Comparison of ENCODE assay signal across 1 cellular context in the genomic region with DNA sequence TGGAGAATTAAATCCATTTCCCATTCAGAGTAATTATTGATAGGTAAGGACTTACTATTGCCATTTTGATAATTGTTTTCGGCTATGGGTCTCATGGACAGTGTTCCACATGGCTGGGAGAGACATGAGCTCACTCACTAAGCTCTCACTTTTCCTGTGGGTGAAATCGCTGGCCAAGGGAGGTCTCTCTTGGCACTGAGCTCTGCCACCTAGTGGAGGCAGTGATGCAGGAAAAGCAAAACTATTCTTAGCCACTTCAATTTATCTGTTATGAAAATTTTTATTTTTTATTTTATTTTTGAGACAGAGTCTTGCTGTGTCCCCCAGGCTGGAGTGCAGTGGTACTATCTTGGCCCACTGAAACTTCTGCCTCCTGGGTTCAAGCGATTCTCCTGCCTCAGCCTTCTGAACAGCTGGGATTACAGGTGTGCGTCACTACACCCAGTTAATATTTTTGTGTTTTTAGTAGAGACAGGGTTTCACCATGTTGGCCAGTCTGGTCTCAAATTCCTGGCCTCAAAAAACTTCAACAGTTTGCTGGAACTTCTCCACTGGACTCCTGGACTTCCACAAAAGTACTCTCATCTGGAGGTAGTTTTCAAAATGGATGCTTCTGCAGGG.
A peak's percentile ranks its signal among the peaks of the same experiment; 100 is the strongest.
TF ChIP-seq lines count a peak whose summit lies in the region.

No MANE protein-coding gene starts in this region.

TF ChIP-seq in K562, 482 proteins besides CTCF, POLR2A, EP300 and RAD21:
- no peak for TF ChIP-seq E2F4 (CRISPR knock-in tag; IDR thresholded peaks at IDR 0.05; ENCODE audit: low read depth)
- TF ChIP-seq HNRNPH1 (optimal IDR thresholded peaks at IDR 0.05; ENCODE audit: low read depth, low read length), result no peak
- TF ChIP-seq JUN (IDR thresholded peaks at IDR 0.05; ENCODE audit: borderline replicate concordance, low read depth, low read length), result no peak
- TF ChIP-seq JUN (CRISPR knock-in tag; IDR thresholded peaks at IDR 0.05; ENCODE audit: borderline replicate concordance), result no peak
- no peak for TF ChIP-seq RFX1 (IDR thresholded peaks at IDR 0.05)
- no peak for TF ChIP-seq KDM2B (CRISPR knock-in tag; IDR thresholded peaks at IDR 0.05)
- TF ChIP-seq, protein P1, sequence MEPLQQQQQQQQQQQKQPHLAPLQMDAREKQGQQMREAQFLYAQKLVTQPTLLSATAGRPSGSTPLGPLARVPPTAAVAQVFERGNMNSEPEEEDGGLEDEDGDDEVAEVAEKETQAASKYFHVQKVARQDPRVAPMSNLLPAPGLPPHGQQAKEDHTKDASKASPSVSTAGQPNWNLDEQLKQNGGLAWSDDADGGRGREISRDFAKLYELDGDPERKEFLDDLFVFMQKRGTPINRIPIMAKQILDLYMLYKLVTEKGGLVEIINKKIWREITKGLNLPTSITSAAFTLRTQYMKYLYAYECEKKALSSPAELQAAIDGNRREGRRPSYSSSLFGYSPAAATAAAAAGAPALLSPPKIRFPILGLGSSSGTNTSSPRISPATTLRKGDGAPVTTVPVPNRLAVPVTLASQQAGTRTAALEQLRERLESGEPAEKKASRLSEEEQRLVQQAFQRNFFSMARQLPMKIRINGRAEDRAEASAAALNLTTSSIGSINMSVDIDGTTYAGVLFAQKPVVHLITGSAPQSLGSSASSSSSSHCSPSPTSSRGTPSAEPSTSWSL (CRISPR knock-in tag; IDR thresholded peaks at IDR 0.05; ENCODE audit: borderline replicate concordance), result no peak
- no peak for TF ChIP-seq FOXA3 (CRISPR knock-in tag; conservative IDR thresholded peaks at IDR 0.05 in 1 of 2, IDR thresholded peaks at IDR 0.05 in 1 of 2)
- no peak for TF ChIP-seq NKRF (IDR thresholded peaks at IDR 0.05; ENCODE audit: borderline replicate concordance)
- TF ChIP-seq ZNF316 (IDR thresholded peaks at IDR 0.05), result no peak
- no peak for TF ChIP-seq RCOR1 (IDR thresholded peaks at IDR 0.05; ENCODE audit: borderline replicate concordance in 1 of 2, low read depth in 2 of 2, low read length in 2 of 2)
- TF ChIP-seq ETV5 (CRISPR knock-in tag; IDR thresholded peaks at IDR 0.05; ENCODE audit: low read depth), result no peak
- no peak for TF ChIP-seq ZC3H11A (IDR thresholded peaks at IDR 0.05; ENCODE audit: low read depth, low read length)
- no peak for TF ChIP-seq SRSF3 (IDR thresholded peaks at IDR 0.05; ENCODE audit: insufficient read depth, low read length)
- no peak for TF ChIP-seq RBFOX2 (IDR thresholded peaks at IDR 0.05; ENCODE audit: low read depth, low read length)
- no peak for TF ChIP-seq POLR2H (tag; IDR thresholded peaks at IDR 0.05; ENCODE audit: low read depth)
- no peak for TF ChIP-seq NFE2L1 (tag; IDR thresholded peaks at IDR 0.05; ENCODE audit: borderline replicate concordance, low read depth)
- TF ChIP-seq PKNOX1 (IDR thresholded peaks at IDR 0.05), result no peak
- TF ChIP-seq PHF8 (IDR thresholded peaks at IDR 0.05; ENCODE audit: borderline replicate concordance, low read length), result no peak
- 0 out of 2 replicates have a peak, but pooled peaks have one; percentile 27 for TF ChIP-seq SMC3 (conservative IDR thresholded peaks at IDR 0.05; ENCODE audit: insufficient read depth, low read depth, low read length)
- no peak for TF ChIP-seq IRF1 (CRISPR knock-in tag; IDR thresholded peaks at IDR 0.05; ENCODE audit: borderline replicate concordance)
- TF ChIP-seq, protein P2, sequence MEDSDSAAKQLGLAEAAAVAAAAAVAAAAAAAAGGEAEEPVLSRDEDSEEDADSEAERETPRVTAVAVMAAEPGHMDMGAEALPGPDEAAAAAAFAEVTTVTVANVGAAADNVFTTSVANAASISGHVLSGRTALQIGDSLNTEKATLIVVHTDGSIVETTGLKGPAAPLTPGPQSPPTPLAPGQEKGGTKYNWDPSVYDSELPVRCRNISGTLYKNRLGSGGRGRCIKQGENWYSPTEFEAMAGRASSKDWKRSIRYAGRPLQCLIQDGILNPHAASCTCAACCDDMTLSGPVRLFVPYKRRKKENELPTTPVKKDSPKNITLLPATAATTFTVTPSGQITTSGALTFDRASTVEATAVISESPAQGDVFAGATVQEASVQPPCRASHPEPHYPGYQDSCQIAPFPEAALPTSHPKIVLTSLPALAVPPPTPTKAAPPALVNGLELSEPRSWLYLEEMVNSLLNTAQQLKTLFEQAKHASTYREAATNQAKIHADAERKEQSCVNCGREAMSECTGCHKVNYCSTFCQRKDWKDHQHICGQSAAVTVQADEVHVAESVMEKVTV (CRISPR knock-in tag; IDR thresholded peaks at IDR 0.05), result 0 out of 2 replicates have a peak, but pooled peaks have one; percentile 11
- TF ChIP-seq TCF3 (CRISPR knock-in tag; IDR thresholded peaks at IDR 0.05), result no peak
- TF ChIP-seq XRCC4 (IDR thresholded peaks at IDR 0.05; ENCODE audit: extremely low read depth, insufficient read depth, insufficient read length), result no peak
- TF ChIP-seq JUND (IDR thresholded peaks at IDR 0.05; ENCODE audit: borderline replicate concordance, low read depth, low read length), result 0 out of 2 replicates have a peak, but pooled peaks have one; percentile 10
- peak; percentile 20; the same call in 1 of the 3 replicates for TF ChIP-seq JUND (tag; IDR thresholded peaks at IDR 0.05; ENCODE audit: borderline replicate concordance, low read depth, low read length)
- TF ChIP-seq HDGF (IDR thresholded peaks at IDR 0.05), result no peak
- no peak for TF ChIP-seq MAX (CRISPR knock-in tag; IDR thresholded peaks at IDR 0.05)
- no peak for TF ChIP-seq DNMT1 (IDR thresholded peaks at IDR 0.05)
- TF ChIP-seq PREB (CRISPR knock-in tag; IDR thresholded peaks at IDR 0.05), result no peak
- TF ChIP-seq RBM15 (IDR thresholded peaks at IDR 0.05; ENCODE audit: insufficient read depth, low read length), result no peak
- TF ChIP-seq LEF1 (IDR thresholded peaks at IDR 0.05), result no peak
- TF ChIP-seq ZNF778 (CRISPR knock-in tag; IDR thresholded peaks at IDR 0.05), result no peak
- TF ChIP-seq, protein P3, sequence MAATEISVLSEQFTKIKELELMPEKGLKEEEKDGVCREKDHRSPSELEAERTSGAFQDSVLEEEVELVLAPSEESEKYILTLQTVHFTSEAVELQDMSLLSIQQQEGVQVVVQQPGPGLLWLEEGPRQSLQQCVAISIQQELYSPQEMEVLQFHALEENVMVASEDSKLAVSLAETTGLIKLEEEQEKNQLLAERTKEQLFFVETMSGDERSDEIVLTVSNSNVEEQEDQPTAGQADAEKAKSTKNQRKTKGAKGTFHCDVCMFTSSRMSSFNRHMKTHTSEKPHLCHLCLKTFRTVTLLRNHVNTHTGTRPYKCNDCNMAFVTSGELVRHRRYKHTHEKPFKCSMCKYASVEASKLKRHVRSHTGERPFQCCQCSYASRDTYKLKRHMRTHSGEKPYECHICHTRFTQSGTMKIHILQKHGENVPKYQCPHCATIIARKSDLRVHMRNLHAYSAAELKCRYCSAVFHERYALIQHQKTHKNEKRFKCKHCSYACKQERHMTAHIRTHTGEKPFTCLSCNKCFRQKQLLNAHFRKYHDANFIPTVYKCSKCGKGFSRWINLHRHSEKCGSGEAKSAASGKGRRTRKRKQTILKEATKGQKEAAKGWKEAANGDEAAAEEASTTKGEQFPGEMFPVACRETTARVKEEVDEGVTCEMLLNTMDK (IDR thresholded peaks at IDR 0.05; ENCODE audit: borderline replicate concordance, insufficient read depth, low read depth, low read length, poor library complexity, severe bottlenecking), result peak; percentile 75
- no peak for TF ChIP-seq EZH2 (IDR thresholded peaks at IDR 0.05; ENCODE audit: borderline replicate concordance, low read depth, low read length)
- TF ChIP-seq, protein P4, sequence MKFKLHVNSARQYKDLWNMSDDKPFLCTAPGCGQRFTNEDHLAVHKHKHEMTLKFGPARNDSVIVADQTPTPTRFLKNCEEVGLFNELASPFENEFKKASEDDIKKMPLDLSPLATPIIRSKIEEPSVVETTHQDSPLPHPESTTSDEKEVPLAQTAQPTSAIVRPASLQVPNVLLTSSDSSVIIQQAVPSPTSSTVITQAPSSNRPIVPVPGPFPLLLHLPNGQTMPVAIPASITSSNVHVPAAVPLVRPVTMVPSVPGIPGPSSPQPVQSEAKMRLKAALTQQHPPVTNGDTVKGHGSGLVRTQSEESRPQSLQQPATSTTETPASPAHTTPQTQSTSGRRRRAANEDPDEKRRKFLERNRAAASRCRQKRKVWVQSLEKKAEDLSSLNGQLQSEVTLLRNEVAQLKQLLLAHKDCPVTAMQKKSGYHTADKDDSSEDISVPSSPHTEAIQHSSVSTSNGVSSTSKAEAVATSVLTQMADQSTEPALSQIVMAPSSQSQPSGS (CRISPR knock-in tag; IDR thresholded peaks at IDR 0.05), result no peak
